Comparison of ENCODE assay signal across 8 cellular contexts in genomic region chr12:85923767-85924331, GRCh38. TPM values are rescaled to one million over a fixed set of nuclear protein-coding genes. Genes with fewer than 3 reads are reported as not detected.
A peak's percentile ranks its signal among the peaks of the same experiment; 100 is the strongest.
DNase-seq lines count a peak whose midpoint lies in the region; ATAC-seq, FAIRE-seq and TF ChIP-seq lines count a peak whose summit lies in the region.

No MANE protein-coding gene starts in this region.

- TF ChIP-seq CTCF in choroid plexus epithelial cell (conservative IDR thresholded peaks at IDR 0.05; ENCODE audit: low read depth, low read length) = peak; percentile 67
- TF ChIP-seq CTCF in pancreas (IDR thresholded peaks at IDR 0.05) = peak; percentile 14 to 59 (median 54)

- intact Hi-C loops in pancreas (cut with DNase I) (no loop called here), posterior cingulate gyrus (cut with DNase I) (no loop called here)

- H3K27ac ChIP-seq in pancreas = no peak overlapping the region

- H3K4me1 ChIP-seq in pancreas = no peaks in the 10 kb centered on the region

- ATAC-seq in pancreas (no peak), GM18870 (IDR thresholded peaks at IDR 0.05; ENCODE audit: unreplicated experiment) (no peak)

- H3K4me3 ChIP-seq in choroid plexus epithelial cell (ENCODE audit: low read depth, low read length) (no peak overlapping the region), pancreas (no peak overlapping the region)

- H3K36me3 ChIP-seq in pancreas = no peaks in the 10 kb centered on the region

- H3K9me3 ChIP-seq in pancreas = no peaks in the 10 kb centered on the region

- FAIRE-seq in pancreas (lab: Jason Lieb, UNC) = peak; percentile 78

- H3K27me3 ChIP-seq in pancreas = no peaks in the 10 kb centered on the region

- peak; percentile 1 for DNase-seq in NCI-H2196 (lab: John Stamatoyannopoulos, UW; ENCODE audit: unreplicated experiment)
- no peak for DNase-seq in NCI-H2196 treated with DMSO at 0.1 percent for 48 hours (lab: John Stamatoyannopoulos, UW; ENCODE audit: unreplicated experiment)
- DNase-seq in NCI-H1694 (lab: John Stamatoyannopoulos, UW) = peak; percentile 24
- DNase-seq in choroid plexus epithelial cell (ENCODE audit: low read depth) = peak; percentile 66
- no peak for DNase-seq in pancreas
- no peak for DNase-seq in posterior cingulate gyrus
- no peak for DNase-seq in T-helper 9 cell

- 62 to 84% methylated on average over 1 of the region's 1 CpG for WGBS in pancreas, 2 donors

RNA-seq across cellular contexts. Expression of gene NTS, which starts 49.8 kb away (rescaled TPM):
- not detected for total RNA-seq in pancreas
- polyA plus RNA-seq in pancreas = 1 to 10 TPM in 1 of 2 donors, under 1 TPM in 1; 0.33 to 1.8 TPM

Comparison
In these comparisons a context has a peak if more than half of its experiments do, and no peak if none do; other contexts are left out.
1. DNase-seq: peak in NCI-H2196 (single experiment), NCI-H1694 (single experiment) and choroid plexus epithelial cell (single experiment); none in NCI-H2196 treated with DMSO at 0.1 percent for 48 hours (single experiment), pancreas (0 of 6), posterior cingulate gyrus (0 of 10) and T-helper 9 cell (single experiment).